ENCODE assay signal across 22 cellular contexts in the genomic region with DNA sequence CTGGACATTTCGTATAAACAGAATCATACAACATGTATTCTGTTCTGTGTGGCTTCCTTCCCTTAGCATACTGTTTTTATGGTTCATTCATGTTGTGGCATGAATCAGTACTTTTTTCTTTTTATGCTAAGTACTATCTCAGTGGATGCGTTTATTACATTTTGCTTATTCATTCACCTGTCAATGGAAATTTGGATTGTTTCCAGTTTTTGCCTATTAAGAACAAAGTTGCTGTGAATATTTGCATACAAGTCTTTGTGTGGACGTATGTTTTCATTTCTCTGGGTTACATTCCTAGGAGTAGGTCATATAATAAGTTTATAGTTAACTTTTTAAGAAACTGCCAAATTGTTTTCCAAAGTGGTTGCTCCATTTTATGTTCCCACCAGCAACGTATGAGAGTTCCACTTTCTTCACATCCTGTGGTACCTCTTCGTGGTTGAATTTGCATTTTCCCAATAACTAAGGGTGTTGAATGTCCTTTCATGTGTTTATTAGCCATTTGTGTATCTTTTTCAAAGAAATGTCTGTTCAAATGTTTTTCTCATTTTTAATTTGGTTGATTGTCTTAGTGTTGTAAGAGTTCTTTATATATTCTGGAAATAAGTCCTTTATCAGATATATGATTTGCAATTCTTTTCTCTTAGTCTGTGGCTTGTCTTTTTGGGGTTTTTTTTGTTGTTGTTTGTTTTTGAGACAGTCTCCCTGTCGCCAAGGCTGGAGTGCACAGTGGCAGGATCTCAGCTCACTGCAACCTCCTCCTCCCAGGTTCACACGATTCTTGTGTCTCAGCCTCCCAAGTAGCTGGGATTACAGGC. TPM values are rescaled to one million over a fixed set of nuclear protein-coding genes. Genes with fewer than 3 reads are reported as not detected.
DNase-seq lines count a peak whose midpoint lies in the region; ATAC-seq and TF ChIP-seq lines count a peak whose summit lies in the region.
"Had no signal": no experiment of that assay in that cellular context is flagged by ENCODE, and none has a peak within 500 bp of the region (broad histone marks: within the 10 kb centered on the region; RNA-seq: fewer than 3 reads in every experiment).

No MANE protein-coding gene starts in this region.

- no peaks in the 10 kb centered on the region for H3K36me3 Mint-ChIP-seq in activated CD4-positive, alpha-beta memory T cell treated with anti-CD3 and anti-CD28 coated beads for 36 hours
- H3K36me3 Mint-ChIP-seq in activated CD4-positive, alpha-beta memory T cell treated with anti-CD3 and anti-CD28 coated beads, Interleukin-2, amount 10 ng/mL, durations not matched to agents 7 days and 5 days (ENCODE audit: low read depth): no peaks in the 10 kb centered on the region
- H3K36me3 Mint-ChIP-seq: CD8-positive, alpha-beta memory T cell had no signal

- peak overlapping the region; percentile 93; the same call in 1 of the 2 replicates for H3K27ac ChIP-seq in RWPE1
- peak overlapping the region; percentile 83 for H3K27ac ChIP-seq in foreskin keratinocyte
- H3K27ac ChIP-seq in sigmoid colon: no peak overlapping the region
- H3K27ac ChIP-seq: BLaER1 treated with 17β-estradiol and CSF1 and Interleukin-3, amounts not matched to agents 10 nM and 100 nM; GM23248 had no signal

- no peaks in the 10 kb centered on the region for H3K9me3 Mint-ChIP-seq in activated CD4-positive, alpha-beta memory T cell treated with anti-CD3 and anti-CD28 coated beads for 36 hours
- H3K9me3 Mint-ChIP-seq in activated CD4-positive, alpha-beta memory T cell treated with anti-CD3 and anti-CD28 coated beads, Interleukin-2, amount 10 ng/mL, durations not matched to agents 7 days and 5 days: peaks cover 3% of the 10 kb centered on the region

- H3K9me3 ChIP-seq in sigmoid colon (no peaks in the 10 kb centered on the region), BE2C (no peaks in the 10 kb centered on the region)

- DNase-seq in activated CD4-positive, alpha-beta memory T cell treated with anti-CD3 and anti-CD28 coated beads for 36 hours: peak; percentile 1
- no peak for DNase-seq in activated CD4-positive, alpha-beta memory T cell treated with anti-CD3 and anti-CD28 coated beads, Interleukin-2, amount 10 ng/mL, durations not matched to agents 7 days and 5 days
- no peak for DNase-seq in RWPE1 (ENCODE audit: low spot score)
- peak; percentile 64 to 84 for DNase-seq in foreskin keratinocyte
- peak; percentile 2 for DNase-seq in sigmoid colon
- no peak for DNase-seq in NCI-H82 (lab: John Stamatoyannopoulos, UW)
- DNase-seq in BE2C: no peak
- no peak for DNase-seq in NCI-H1092 treated with DMSO at 0.1 percent for 48 hours (lab: John Stamatoyannopoulos, UW)
- DNase-seq: 8988T; CD8-positive, alpha-beta memory T cell; DMS 273 treated with DMSO at 0.1 percent for 48 hours; GDM1; GM23248; HCEC 1CT; KG1; NCI-H1417 treated with DMSO at 0.1 percent for 48 hours; NCI-H1930; NCI-H2171; NCI-H446; NCI-H748 treated with DMSO at 0.1 percent for 48 hours had no signal

- H3K27me3 ChIP-seq in foreskin keratinocyte: no peaks in the 10 kb centered on the region
- H3K27me3 ChIP-seq in sigmoid colon: no peaks in the 10 kb centered on the region
- no peaks in the 10 kb centered on the region for H3K27me3 ChIP-seq in BE2C
- H3K27me3 ChIP-seq: BLaER1 treated with 17β-estradiol and CSF1 and Interleukin-3, amounts not matched to agents 10 nM and 100 nM had no signal

- ATAC-seq in foreskin keratinocyte: peak; percentile 32
- ATAC-seq: GM12878 had no signal

- POLR2A ChIA-PET in activated CD4-positive, alpha-beta memory T cell treated with anti-CD3 and anti-CD28 coated beads for 36 hours (lab: Charles Lee): no interaction called here
- POLR2A ChIA-PET in activated CD4-positive, alpha-beta memory T cell treated with anti-CD3 and anti-CD28 coated beads, Interleukin-2, amount 10 ng/mL, durations not matched to agents 7 days and 5 days (lab: Charles Lee): no interaction called here
- POLR2A ChIA-PET in RWPE1 (lab: Yijun Ruan, JAX; ENCODE audit: low non-redundant PET): interaction anchor here (2.0 kb wide), 1 partner anchor 23 kb away, joined by 8 read pairs; no protein-coding TSS in a partner anchor

- no peak overlapping the region for H3K4me3 Mint-ChIP-seq in activated CD4-positive, alpha-beta memory T cell treated with anti-CD3 and anti-CD28 coated beads for 36 hours
- H3K4me3 Mint-ChIP-seq in activated CD4-positive, alpha-beta memory T cell treated with anti-CD3 and anti-CD28 coated beads, Interleukin-2, amount 10 ng/mL, durations not matched to agents 7 days and 5 days: no peak overlapping the region
- H3K4me3 Mint-ChIP-seq: CD8-positive, alpha-beta memory T cell had no signal

- intact Hi-C loops in activated CD4-positive, alpha-beta memory T cell treated with anti-CD3 and anti-CD28 coated beads for 36 hours (cut with micrococcal nuclease): no loop called here
- intact Hi-C loops in sigmoid colon (cut with DNase I): no loop called here

- TF ChIP-seq POLR2A in sigmoid colon (IDR thresholded peaks at IDR 0.05): no peak

- peaks cover 2% of the 10 kb centered on the region for H3K4me1 Mint-ChIP-seq in activated CD4-positive, alpha-beta memory T cell treated with anti-CD3 and anti-CD28 coated beads for 36 hours (ENCODE audit: low read depth)
- H3K4me1 Mint-ChIP-seq in activated CD4-positive, alpha-beta memory T cell treated with anti-CD3 and anti-CD28 coated beads, Interleukin-2, amount 10 ng/mL, durations not matched to agents 7 days and 5 days: peaks cover 13% of the 10 kb centered on the region

- TF ChIP-seq CTCF in RWPE1 (conservative IDR thresholded peaks at IDR 0.05; ENCODE audit: low read depth) (no peak), foreskin keratinocyte (conservative IDR thresholded peaks at IDR 0.05) (no peak), sigmoid colon (IDR thresholded peaks at IDR 0.05) (no peak), BE2C (IDR thresholded peaks at IDR 0.05; ENCODE audit: low read depth, low read length) (no peak)

- TF ChIP-seq EP300 in sigmoid colon (IDR thresholded peaks at IDR 0.05): no peak

- CTCF ChIA-PET in activated CD4-positive, alpha-beta memory T cell treated with anti-CD3 and anti-CD28 coated beads for 36 hours (lab: Charles Lee): interaction anchor here (0.7 kb wide), 1 partner anchor 228 kb away, joined by 3 read pairs; no protein-coding TSS in a partner anchor
- CTCF ChIA-PET in activated CD4-positive, alpha-beta memory T cell treated with anti-CD3 and anti-CD28 coated beads, Interleukin-2, amount 10 ng/mL, durations not matched to agents 7 days and 5 days (lab: Charles Lee): interaction anchor here (1.5 kb wide), 1 partner anchor 172 kb away, joined by 4 read pairs; no protein-coding TSS in a partner anchor
- CTCF ChIA-PET in RWPE1 (lab: Yijun Ruan, JAX): no interaction called here

- H3K4me3 ChIP-seq in sigmoid colon: no peak overlapping the region
- H3K4me3 ChIP-seq in BE2C (ENCODE audit: low read depth, low read length): no peak overlapping the region
- H3K4me3 ChIP-seq: BLaER1 treated with 17β-estradiol and CSF1 and Interleukin-3, amounts not matched to agents 10 nM and 100 nM; GM12878; GM23248 had no signal

- H3K36me3 ChIP-seq in sigmoid colon (no peaks in the 10 kb centered on the region), BE2C (no peaks in the 10 kb centered on the region)
- H3K36me3 ChIP-seq: BLaER1 treated with 17β-estradiol and CSF1 and Interleukin-3, amounts not matched to agents 10 nM and 100 nM had no signal

- H3K4me1 ChIP-seq in foreskin keratinocyte: peaks cover 44% of the 10 kb centered on the region
- H3K4me1 ChIP-seq in sigmoid colon: peaks cover 0 to 22% (median 20%) of the 10 kb centered on the region in 4 donors
- H3K4me1 ChIP-seq in BE2C: no peaks in the 10 kb centered on the region

- no peak overlapping the region for H3K27ac Mint-ChIP-seq in activated CD4-positive, alpha-beta memory T cell treated with anti-CD3 and anti-CD28 coated beads for 36 hours
- no peak overlapping the region for H3K27ac Mint-ChIP-seq in activated CD4-positive, alpha-beta memory T cell treated with anti-CD3 and anti-CD28 coated beads, Interleukin-2, amount 10 ng/mL, durations not matched to agents 7 days and 5 days
- H3K27ac Mint-ChIP-seq: CD8-positive, alpha-beta memory T cell had no signal

- H3K27me3 Mint-ChIP-seq in activated CD4-positive, alpha-beta memory T cell treated with anti-CD3 and anti-CD28 coated beads for 36 hours: no peaks in the 10 kb centered on the region
- peaks cover 9% of the 10 kb centered on the region for H3K27me3 Mint-ChIP-seq in activated CD4-positive, alpha-beta memory T cell treated with anti-CD3 and anti-CD28 coated beads, Interleukin-2, amount 10 ng/mL, durations not matched to agents 7 days and 5 days

- 53 to 69% methylated on average over 7 of the region's 7 CpGs for WGBS in sigmoid colon, 2 donors

RNA-seq across cellular contexts. Expression of a gene that starts 46.0 kb away (rescaled TPM):
- 100 to 1,000 TPM; 213 to 220 TPM for total RNA-seq in activated CD4-positive, alpha-beta memory T cell treated with anti-CD3 and anti-CD28 coated beads for 36 hours
- 100 to 1,000 TPM; 135 to 143 TPM for total RNA-seq in activated CD4-positive, alpha-beta memory T cell treated with anti-CD3 and anti-CD28 coated beads, Interleukin-2, amount 10 ng/mL, durations not matched to agents 7 days and 5 days
- total RNA-seq in foreskin keratinocyte (185 and 192 TPM in 2 replicates), sigmoid colon (100 to 1,000 TPM; 115 to 145 (median 130) TPM)
- polyA plus RNA-seq in foreskin keratinocyte (40.2 and 42.9 TPM in 2 replicates), sigmoid colon (10 to 100 TPM; 36.6 to 92.2 (median 91.1) TPM)
- polyA plus RNA-seq in BE2C (2012; ENCODE audit: insufficient read depth, insufficient read length, low read depth): 5.7 TPM

RNA-seq across cellular contexts. Expression of a gene that starts 55.9 kb away (rescaled TPM):
- total RNA-seq in activated CD4-positive, alpha-beta memory T cell treated with anti-CD3 and anti-CD28 coated beads for 36 hours: not detected
- total RNA-seq in activated CD4-positive, alpha-beta memory T cell treated with anti-CD3 and anti-CD28 coated beads, Interleukin-2, amount 10 ng/mL, durations not matched to agents 7 days and 5 days: not detected
- total RNA-seq in foreskin keratinocyte: 271 and 323 TPM in 2 replicates
- 197 and 257 TPM in 2 replicates for polyA plus RNA-seq in foreskin keratinocyte
- total RNA-seq in sigmoid colon: 100 to 1,000 TPM in 2 of 4 donors, 10 to 100 TPM in 2; 83.6 to 181 (median 95.0) TPM
- polyA plus RNA-seq in sigmoid colon: 10 to 100 TPM in 1 of 3 donors, 1 to 10 TPM in 2; 6.0 to 15.2 (median 9.0) TPM
- polyA plus RNA-seq in BE2C (2012; ENCODE audit: insufficient read depth, insufficient read length, low read depth): 28.2 TPM

Comparison
In these comparisons a context has a peak if more than half of its experiments do, and no peak if none do; other contexts are left out.
1. DNase-seq: peak in activated CD4-positive, alpha-beta memory T cell treated with anti-CD3 and anti-CD28 coated beads for 36 hours (single experiment), foreskin keratinocyte (2 of 2) and sigmoid colon (single experiment); none in activated CD4-positive, alpha-beta memory T cell treated with anti-CD3 and anti-CD28 coated beads, Interleukin-2, amount 10 ng/mL, durations not matched to agents 7 days and 5 days (single experiment), RWPE1 (single experiment), NCI-H82 (single experiment), BE2C (single experiment) and NCI-H1092 treated with DMSO at 0.1 percent for 48 hours (single experiment).
2. H3K27ac ChIP-seq: peak in RWPE1 (single experiment) and foreskin keratinocyte (single experiment); none in sigmoid colon (0 of 4).
3. RNA of a gene that starts 55.9 kb away (total RNA-seq): 271 to 323 TPM in foreskin keratinocyte and 83.6 to 181 TPM in sigmoid colon; not detected in activated CD4-positive, alpha-beta memory T cell treated with anti-CD3 and anti-CD28 coated beads for 36 hours and not detected in activated CD4-positive, alpha-beta memory T cell treated with anti-CD3 and anti-CD28 coated beads, Interleukin-2, amount 10 ng/mL, durations not matched to agents 7 days and 5 days; every median in the first group is over 10 times any median in the second.